Comparison of ENCODE assay signal across 17 cellular contexts in the genomic region with DNA sequence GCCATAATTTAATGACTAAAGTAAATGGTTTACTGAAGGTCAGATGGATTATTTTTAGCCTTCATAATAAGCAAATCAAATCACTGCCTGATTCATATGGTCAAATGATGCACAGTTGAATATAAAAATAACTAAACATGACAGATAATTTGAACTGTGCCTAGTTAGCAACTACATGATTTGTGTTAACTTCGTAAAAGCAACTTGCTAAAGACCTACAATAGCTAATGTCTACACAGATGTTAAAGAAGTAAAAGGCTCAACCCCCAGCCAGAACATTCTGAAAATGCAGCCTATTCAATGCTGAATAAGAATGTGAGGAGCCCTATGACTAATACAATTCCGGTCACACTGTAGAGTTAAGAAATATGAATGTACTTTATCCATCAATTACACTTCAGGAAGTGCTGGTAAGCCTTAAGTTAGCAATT.
DNase-seq lines count a peak whose midpoint lies in the region; ATAC-seq, FAIRE-seq and TF ChIP-seq lines count a peak whose summit lies in the region.
"Had no signal": no experiment of that assay in that cellular context is flagged by ENCODE, and none has a peak within 500 bp of the region (broad histone marks: within the 10 kb centered on the region; RNA-seq: fewer than 3 reads in every experiment).

No MANE protein-coding gene starts in this region.

- no peak for TF ChIP-seq CTCF in endothelial cell of umbilical vein (IDR thresholded peaks at IDR 0.05; ENCODE audit: extremely low read depth in 1 of 2, insufficient read depth in 1 of 2, low read depth in 1 of 2, low read length in 2 of 2)
- no peak for TF ChIP-seq CTCF in nephron (IDR thresholded peaks at IDR 0.05; ENCODE audit: unreplicated experiment in 3 of 3)

- no peak overlapping the region for H2AFZ ChIP-seq in endothelial cell of umbilical vein (ENCODE audit: low read depth, low read length)

- ATAC-seq in GM21447 (IDR thresholded peaks at IDR 0.05; ENCODE audit: unreplicated experiment) (no peak), HG03460 (IDR thresholded peaks at IDR 0.05; ENCODE audit: unreplicated experiment) (no peak)
- ATAC-seq: activated CD8-positive, alpha-beta memory T cell treated with anti-CD3 and anti-CD28 coated beads, Interleukin-2, amount 10 ng/mL, durations not matched to agents 7 days and 5 days; HCT116 had no signal

- TF ChIP-seq POLR2A in endothelial cell of umbilical vein (IDR thresholded peaks at IDR 0.05; ENCODE audit: low read depth, low read length) = no peak

- peaks cover 33% of the 10 kb centered on the region for H3K4me1 ChIP-seq in endothelial cell of umbilical vein (ENCODE audit: control insufficient read depth, extremely low read depth, insufficient read depth, low read length)
- H3K4me1 ChIP-seq: colonic mucosa, suprapubic skin had no signal

- intact Hi-C loops in endothelial cell of umbilical vein (cut with micrococcal nuclease) = loop anchor here (1.0 to 10.0 kb wide), 3 partner anchors 27 to 397 kb away; no protein-coding TSS in a partner anchor

- POLR2A ChIA-PET in endothelial cell of umbilical vein (lab: Charles Lee) = no interaction called here

- H3K4me1 Mint-ChIP-seq in nephron = peaks cover 26% of the 10 kb centered on the region
- H3K4me1 Mint-ChIP-seq: activated CD8-positive, alpha-beta memory T cell treated with anti-CD3 and anti-CD28 coated beads, Interleukin-2, amount 10 ng/mL, durations not matched to agents 7 days and 5 days had no signal

- no peaks in the 10 kb centered on the region for H3K9me3 ChIP-seq in endothelial cell of umbilical vein (replicated peaks; ENCODE audit: control insufficient read depth, insufficient read depth, low read length)
- H3K9me3 ChIP-seq: colonic mucosa, sigmoid colon, suprapubic skin had no signal

- no peaks in the 10 kb centered on the region for H3K36me3 ChIP-seq in endothelial cell of umbilical vein (ENCODE audit: control insufficient read depth in 2 of 2, extremely low read depth in 1 of 2, insufficient read depth in 2 of 2, low read length in 2 of 2)
- H3K36me3 ChIP-seq: colonic mucosa, sigmoid colon, suprapubic skin had no signal

- CTCF ChIA-PET in endothelial cell of umbilical vein (lab: Charles Lee) = interaction anchor here (0.7 to 1.7 kb wide), 5 partner anchors 8 to 961 kb away, joined by 3 to 9 read pairs (median 4); no protein-coding TSS in a partner anchor

- no peaks in the 10 kb centered on the region for H3K27me3 ChIP-seq in endothelial cell of umbilical vein (ENCODE audit: control insufficient read depth in 2 of 2, insufficient read depth in 2 of 2, low read length in 2 of 2)
- H3K27me3 ChIP-seq: colonic mucosa, sigmoid colon, suprapubic skin had no signal

- H3K36me3 Mint-ChIP-seq in nephron (ENCODE audit: low read depth) = no peaks in the 10 kb centered on the region
- H3K36me3 Mint-ChIP-seq: activated CD8-positive, alpha-beta memory T cell treated with anti-CD3 and anti-CD28 coated beads, Interleukin-2, amount 10 ng/mL, durations not matched to agents 7 days and 5 days had no signal

- no peak for FAIRE-seq in RCC 7860 (lab: Jason Lieb, UNC)
- FAIRE-seq in endothelial cell of umbilical vein (lab: Jason Lieb, UNC) = peak; percentile 58
- FAIRE-seq: kidney had no signal

- H3K9me1 ChIP-seq in endothelial cell of umbilical vein (replicated peaks; ENCODE audit: control insufficient read depth, extremely low read depth, insufficient read depth, low read length) = no peaks in the 10 kb centered on the region

- no TSS peak for BruUV-seq in endothelial cell of umbilical vein (replicated peaks; lab: Mats Ljungman, UMichigan)

- no peak overlapping the region for H3K9ac ChIP-seq in endothelial cell of umbilical vein (replicated peaks; ENCODE audit: extremely low read depth, insufficient read depth, low read length)

- peak overlapping the region; percentile 54 for H3K4me2 ChIP-seq in endothelial cell of umbilical vein (ENCODE audit: insufficient read depth, low read length)

- H3K27ac Mint-ChIP-seq in nephron = peak overlapping the region in 2 of 3 experiments; percentile 54 to 70
- H3K27ac Mint-ChIP-seq: activated CD8-positive, alpha-beta memory T cell treated with anti-CD3 and anti-CD28 coated beads, Interleukin-2, amount 10 ng/mL, durations not matched to agents 7 days and 5 days; activated naive CD4-positive, alpha-beta T cell treated with anti-CD3 and anti-CD28 coated beads for 36 hours had no signal

- peak; percentile 21 for DNase-seq in Daoy (ENCODE audit: low read depth)
- peak; percentile 10 for DNase-seq in RCC 7860 (ENCODE audit: low spot score)
- DNase-seq in endothelial cell of umbilical vein (ENCODE audit: low read depth, low spot score) = peak; percentile 75
- no peak for DNase-seq in DMS79 (lab: John Stamatoyannopoulos, UW)
- DNase-seq in activated CD4-positive, alpha-beta T cell treated with anti-CD3 and anti-CD28 coated beads for 48 hours = no peak
- DNase-seq: activated CD8-positive, alpha-beta memory T cell treated with anti-CD3 and anti-CD28 coated beads, Interleukin-2, amount 10 ng/mL, durations not matched to agents 7 days and 5 days; activated naive CD4-positive, alpha-beta T cell treated with anti-CD3 and anti-CD28 coated beads for 36 hours; colonic mucosa; kidney; NCI-H1417 treated with DMSO at 0.1 percent for 48 hours; NCI-H524; sigmoid colon had no signal

- H3K4me3 Mint-ChIP-seq in nephron = no peak overlapping the region
- H3K4me3 Mint-ChIP-seq: activated CD8-positive, alpha-beta memory T cell treated with anti-CD3 and anti-CD28 coated beads, Interleukin-2, amount 10 ng/mL, durations not matched to agents 7 days and 5 days; activated naive CD4-positive, alpha-beta T cell treated with anti-CD3 and anti-CD28 coated beads for 36 hours had no signal

- no peaks in the 10 kb centered on the region for H3K27me3 Mint-ChIP-seq in nephron (ENCODE audit: low read depth)
- H3K27me3 Mint-ChIP-seq: activated CD8-positive, alpha-beta memory T cell treated with anti-CD3 and anti-CD28 coated beads, Interleukin-2, amount 10 ng/mL, durations not matched to agents 7 days and 5 days had no signal

- no peaks in the 10 kb centered on the region for H3K9me3 Mint-ChIP-seq in nephron
- H3K9me3 Mint-ChIP-seq: activated naive CD4-positive, alpha-beta T cell treated with anti-CD3 and anti-CD28 coated beads for 36 hours had no signal

- H4K20me1 ChIP-seq in endothelial cell of umbilical vein (replicated peaks; ENCODE audit: control insufficient read depth, extremely low read depth, insufficient read depth, low read length) = no peaks in the 10 kb centered on the region

- dilution Hi-C loops in endothelial cell of umbilical vein (cut with MboI; ENCODE audit: extremely low pct_ligation_motif_present, low sequenced_read_pairs) = no loop called here

- peak overlapping the region; percentile 65 for H3K27ac ChIP-seq in endothelial cell of umbilical vein (ENCODE audit: insufficient read depth, low read depth, low read length)
- H3K27ac ChIP-seq: colonic mucosa, sigmoid colon, suprapubic skin had no signal

- no peak overlapping the region for H3K4me3 ChIP-seq in endothelial cell of umbilical vein (replicated peaks in 1 of 3; ENCODE audit: insufficient read depth in 1 of 3, low read depth in 1 of 3, low read length in 3 of 3)
- H3K4me3 ChIP-seq: colonic mucosa, sigmoid colon, suprapubic skin had no signal

- no peaks in the 10 kb centered on the region for H3K79me2 ChIP-seq in endothelial cell of umbilical vein (ENCODE audit: control insufficient read depth, insufficient read depth, low read length)

TF ChIP-seq in endothelial cell of umbilical vein, 7 proteins besides CTCF, POLR2A, EP300 and RAD21:
- TF ChIP-seq MYC (IDR thresholded peaks at IDR 0.05; ENCODE audit: low read depth, low read length) = no peak
- TF ChIP-seq GATA2 (IDR thresholded peaks at IDR 0.05; ENCODE audit: insufficient read depth, insufficient read length, low read depth, low read length) = peak; percentile 22
- peak; percentile 84 for TF ChIP-seq FOS (IDR thresholded peaks at IDR 0.05; ENCODE audit: borderline replicate concordance, insufficient read depth, low read length)
- peak; percentile 74 for TF ChIP-seq JUN (IDR thresholded peaks at IDR 0.05; ENCODE audit: borderline replicate concordance, insufficient read depth, insufficient read length, low read depth)
- no peak for TF ChIP-seq EZH2 (IDR thresholded peaks at IDR 0.05; ENCODE audit: borderline replicate concordance, low read depth, low read length, severe bottlenecking)

Comparison
In these comparisons a context has a peak if more than half of its experiments do, and no peak if none do; other contexts are left out.
1. DNase-seq: peak in Daoy (single experiment), RCC 7860 (single experiment) and endothelial cell of umbilical vein (single experiment); none in DMS79 (single experiment) and activated CD4-positive, alpha-beta T cell treated with anti-CD3 and anti-CD28 coated beads for 48 hours (single experiment).